24 cellular contexts compared by ENCODE assay signal in the genomic region with DNA sequence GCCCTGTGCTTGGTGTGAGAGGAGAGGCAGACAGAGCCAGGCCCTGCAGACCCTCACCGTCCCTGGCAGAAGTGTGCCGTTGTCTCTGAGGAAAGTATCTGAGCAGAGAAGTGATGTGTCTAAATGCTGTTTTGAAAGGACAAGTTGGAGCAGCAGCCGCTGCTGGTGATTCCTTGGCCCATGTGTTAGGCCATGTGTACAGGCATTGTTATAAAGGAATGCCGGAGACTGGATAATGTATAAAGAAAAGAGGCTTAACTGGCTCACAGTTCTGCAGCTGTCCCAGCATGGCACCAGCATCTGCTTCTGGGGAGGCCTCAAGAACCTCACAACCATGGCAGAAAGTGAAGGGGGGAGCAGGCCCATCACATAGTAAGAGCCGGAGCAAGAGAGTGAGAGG.
DNase-seq lines count a peak whose midpoint lies in the region; ATAC-seq and TF ChIP-seq lines count a peak whose summit lies in the region.
"Had no signal": no experiment of that assay in that cellular context is flagged by ENCODE, and none has a peak within 500 bp of the region (broad histone marks: within the 10 kb centered on the region; RNA-seq: fewer than 3 reads in every experiment).

No MANE protein-coding gene starts in this region.

- H3K4me3 ChIP-seq in RWPE2 (ENCODE audit: severe bottlenecking) (no peak overlapping the region), retinal pigment epithelial cell (ENCODE audit: low read length) (no peak overlapping the region)
- H3K4me3 ChIP-seq: GM23248, K562, MG63, Peyer's patch, SJCRH30 had no signal

- peaks cover 12% of the 10 kb centered on the region for H3K27me3 ChIP-seq in RWPE2 (ENCODE audit: insufficient read depth, poor library complexity, severe bottlenecking)
- H3K27me3 ChIP-seq: MG63, Peyer's patch, SJCRH30 had no signal

- TF ChIP-seq CTCF in RWPE2 (IDR thresholded peaks at IDR 0.05; ENCODE audit: poor library complexity, severe bottlenecking), result no peak
- TF ChIP-seq CTCF in nephron (IDR thresholded peaks at IDR 0.05; ENCODE audit: unreplicated experiment in 3 of 3), result no peak
- no peak for TF ChIP-seq CTCF in retinal pigment epithelial cell (conservative IDR thresholded peaks at IDR 0.05; ENCODE audit: low read depth, low read length)

- no peaks in the 10 kb centered on the region for H3K9me3 ChIP-seq in RWPE2 (ENCODE audit: severe bottlenecking)
- H3K9me3 ChIP-seq: MG63, Peyer's patch, SJCRH30 had no signal

- H3K36me3 ChIP-seq in RWPE2 (ENCODE audit: low read depth), result no peaks in the 10 kb centered on the region
- H3K36me3 ChIP-seq: MG63, Peyer's patch, SJCRH30 had no signal

- no peaks in the 10 kb centered on the region for H3K27me3 Mint-ChIP-seq in nephron (ENCODE audit: low read depth)
- H3K27me3 Mint-ChIP-seq: CD8-positive, alpha-beta memory T cell had no signal

- H3K27ac ChIP-seq in RWPE2 (ENCODE audit: poor library complexity, severe bottlenecking), result no peak overlapping the region
- H3K27ac ChIP-seq: GM23248, HL-60, Peyer's patch, SJCRH30 had no signal

- H3K9me3 Mint-ChIP-seq in nephron, result no peaks in the 10 kb centered on the region

- no peaks in the 10 kb centered on the region for H3K4me1 ChIP-seq in RWPE2 (ENCODE audit: insufficient read depth, poor library complexity, severe bottlenecking)
- H3K4me1 ChIP-seq: Peyer's patch, SJCRH30 had no signal

- H3K27ac Mint-ChIP-seq in nephron, result peak overlapping the region; percentile 16 to 42 (median 25)

- peaks cover 16% of the 10 kb centered on the region for H3K4me1 Mint-ChIP-seq in nephron
- H3K4me1 Mint-ChIP-seq: CD8-positive, alpha-beta memory T cell had no signal

- H3K36me3 Mint-ChIP-seq in nephron (ENCODE audit: low read depth), result no peaks in the 10 kb centered on the region
- H3K36me3 Mint-ChIP-seq: CD8-positive, alpha-beta memory T cell had no signal

- DNase-seq in D341Med (ENCODE audit: low spot score) (peak; percentile 59), RWPE2 (ENCODE audit: low spot score) (no peak), retinal pigment epithelial cell (ENCODE audit: low read depth) (peak; percentile 50), AML-193 (lab: John Stamatoyannopoulos, UW) (no peak), GOT3 (lab: John Stamatoyannopoulos, UW) (no peak)
- no peak for DNase-seq in activated CD4-positive, alpha-beta T cell treated with anti-CD3 and anti-CD28 coated beads, Interleukin-2, amount 50 U/mL, for 48 hours
- DNase-seq: 8988T; Calu3; CD8-positive, alpha-beta memory T cell; GM23248; HCEC 1CT; MG63; NCI-H1048; NCI-H1417 treated with DMSO at 0.1 percent for 48 hours; NCI-H187; NCI-H2107; NCI-H446 treated with DMSO at 0.1 percent for 48 hours; NCI-H748 treated with DMSO at 0.1 percent for 48 hours; Peyer's patch had no signal

- ATAC-seq in RWPE2 (ENCODE audit: low read depth), result peak; percentile 22; the same call in 1 of the 3 replicates
- ATAC-seq: HepG2, K562 had no signal

- no peak overlapping the region for H3K4me3 Mint-ChIP-seq in nephron
- H3K4me3 Mint-ChIP-seq: CD8-positive, alpha-beta memory T cell had no signal

Comparison
In these comparisons a context has a peak if more than half of its experiments do, and no peak if none do; other contexts are left out.
1. DNase-seq: peak in D341Med (single experiment) and retinal pigment epithelial cell (single experiment); none in RWPE2 (single experiment), activated CD4-positive, alpha-beta T cell treated with anti-CD3 and anti-CD28 coated beads, Interleukin-2, amount 50 U/mL, for 48 hours (0 of 2), AML-193 (0 of 2) and GOT3 (single experiment).